In the genomic region with DNA sequence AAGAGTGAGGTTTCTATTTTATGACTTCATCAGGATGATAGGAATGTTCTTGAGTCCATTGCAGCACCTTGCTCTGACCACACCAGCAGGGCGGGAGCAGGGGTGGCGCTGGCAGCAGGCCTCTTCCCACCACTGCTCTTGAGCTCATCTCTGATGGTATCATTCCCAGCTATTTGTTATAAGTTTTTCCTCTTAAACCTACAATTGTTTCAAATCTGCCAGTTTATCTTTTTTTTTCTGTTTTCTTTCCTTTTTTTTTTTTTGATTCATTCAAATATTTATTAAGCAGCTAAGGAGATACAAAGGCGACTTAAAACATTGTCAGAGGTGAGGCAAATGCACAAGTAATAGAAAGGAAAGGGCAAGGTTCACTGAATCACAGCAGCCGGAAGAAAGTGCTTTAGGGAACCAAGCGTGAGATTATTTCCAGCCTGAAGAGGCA, we compare ENCODE assay signal across 2 cellular contexts.
TF ChIP-seq lines count a peak whose summit lies in the region.

No MANE protein-coding gene starts in this region.

TF ChIP-seq in A549, 52 proteins besides CTCF, POLR2A, EP300 and RAD21:
- no peak for TF ChIP-seq ESRRA (IDR thresholded peaks at IDR 0.05; ENCODE audit: borderline replicate concordance, low read length)
- no peak for TF ChIP-seq NPAS2 (CRISPR knock-in tag; IDR thresholded peaks at IDR 0.05; ENCODE audit: borderline replicate concordance)
- no peak for TF ChIP-seq CBX8 (IDR thresholded peaks at IDR 0.05)
- TF ChIP-seq, protein P1, sequence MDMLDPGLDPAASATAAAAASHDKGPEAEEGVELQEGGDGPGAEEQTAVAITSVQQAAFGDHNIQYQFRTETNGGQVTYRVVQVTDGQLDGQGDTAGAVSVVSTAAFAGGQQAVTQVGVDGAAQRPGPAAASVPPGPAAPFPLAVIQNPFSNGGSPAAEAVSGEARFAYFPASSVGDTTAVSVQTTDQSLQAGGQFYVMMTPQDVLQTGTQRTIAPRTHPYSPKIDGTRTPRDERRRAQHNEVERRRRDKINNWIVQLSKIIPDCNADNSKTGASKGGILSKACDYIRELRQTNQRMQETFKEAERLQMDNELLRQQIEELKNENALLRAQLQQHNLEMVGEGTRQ (IDR thresholded peaks at IDR 0.05), result no peak
- TF ChIP-seq, protein P2, sequence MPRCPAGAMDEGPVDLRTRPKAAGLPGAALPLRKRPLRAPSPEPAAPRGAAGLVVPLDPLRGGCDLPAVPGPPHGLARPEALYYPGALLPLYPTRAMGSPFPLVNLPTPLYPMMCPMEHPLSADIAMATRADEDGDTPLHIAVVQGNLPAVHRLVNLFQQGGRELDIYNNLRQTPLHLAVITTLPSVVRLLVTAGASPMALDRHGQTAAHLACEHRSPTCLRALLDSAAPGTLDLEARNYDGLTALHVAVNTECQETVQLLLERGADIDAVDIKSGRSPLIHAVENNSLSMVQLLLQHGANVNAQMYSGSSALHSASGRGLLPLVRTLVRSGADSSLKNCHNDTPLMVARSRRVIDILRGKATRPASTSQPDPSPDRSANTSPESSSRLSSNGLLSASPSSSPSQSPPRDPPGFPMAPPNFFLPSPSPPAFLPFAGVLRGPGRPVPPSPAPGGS (IDR thresholded peaks at IDR 0.05), result no peak
- TF ChIP-seq, protein P3, sequence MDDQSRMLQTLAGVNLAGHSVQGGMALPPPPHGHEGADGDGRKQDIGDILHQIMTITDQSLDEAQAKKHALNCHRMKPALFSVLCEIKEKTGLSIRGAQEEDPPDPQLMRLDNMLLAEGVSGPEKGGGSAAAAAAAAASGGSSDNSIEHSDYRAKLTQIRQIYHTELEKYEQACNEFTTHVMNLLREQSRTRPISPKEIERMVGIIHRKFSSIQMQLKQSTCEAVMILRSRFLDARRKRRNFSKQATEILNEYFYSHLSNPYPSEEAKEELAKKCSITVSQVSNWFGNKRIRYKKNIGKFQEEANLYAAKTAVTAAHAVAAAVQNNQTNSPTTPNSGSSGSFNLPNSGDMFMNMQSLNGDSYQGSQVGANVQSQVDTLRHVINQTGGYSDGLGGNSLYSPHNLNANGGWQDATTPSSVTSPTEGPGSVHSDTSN (IDR thresholded peaks at IDR 0.05), result no peak
- TF ChIP-seq ZSCAN20 (CRISPR knock-in tag; IDR thresholded peaks at IDR 0.05), result no peak
- TF ChIP-seq SREBF2 (IDR thresholded peaks at IDR 0.05), result no peak
- no peak for TF ChIP-seq JUNB (IDR thresholded peaks at IDR 0.05)
- TF ChIP-seq EHF (CRISPR knock-in tag; IDR thresholded peaks at IDR 0.05), result no peak
- TF ChIP-seq TP53 (CRISPR knock-in tag; IDR thresholded peaks at IDR 0.05), result no peak
- TF ChIP-seq, protein P4, sequence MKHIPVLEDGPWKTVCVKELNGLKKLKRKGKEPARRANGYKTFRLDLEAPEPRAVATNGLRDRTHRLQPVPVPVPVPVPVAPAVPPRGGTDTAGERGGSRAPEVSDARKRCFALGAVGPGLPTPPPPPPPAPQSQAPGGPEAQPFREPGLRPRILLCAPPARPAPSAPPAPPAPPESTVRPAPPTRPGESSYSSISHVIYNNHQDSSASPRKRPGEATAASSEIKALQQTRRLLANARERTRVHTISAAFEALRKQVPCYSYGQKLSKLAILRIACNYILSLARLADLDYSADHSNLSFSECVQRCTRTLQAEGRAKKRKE (CRISPR knock-in tag; IDR thresholded peaks at IDR 0.05; ENCODE audit: low read depth), result no peak
- no peak for TF ChIP-seq JUN (IDR thresholded peaks at IDR 0.05)
- TF ChIP-seq NFE2L2 (conservative IDR thresholded peaks at IDR 0.05; ENCODE audit: low read length), result no peak
- TF ChIP-seq, protein P5, sequence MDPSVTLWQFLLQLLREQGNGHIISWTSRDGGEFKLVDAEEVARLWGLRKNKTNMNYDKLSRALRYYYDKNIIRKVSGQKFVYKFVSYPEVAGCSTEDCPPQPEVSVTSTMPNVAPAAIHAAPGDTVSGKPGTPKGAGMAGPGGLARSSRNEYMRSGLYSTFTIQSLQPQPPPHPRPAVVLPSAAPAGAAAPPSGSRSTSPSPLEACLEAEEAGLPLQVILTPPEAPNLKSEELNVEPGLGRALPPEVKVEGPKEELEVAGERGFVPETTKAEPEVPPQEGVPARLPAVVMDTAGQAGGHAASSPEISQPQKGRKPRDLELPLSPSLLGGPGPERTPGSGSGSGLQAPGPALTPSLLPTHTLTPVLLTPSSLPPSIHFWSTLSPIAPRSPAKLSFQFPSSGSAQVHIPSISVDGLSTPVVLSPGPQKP (IDR thresholded peaks at IDR 0.05; ENCODE audit: low read depth, low read length), result no peak
- no peak for TF ChIP-seq ZNF302 (CRISPR knock-in tag; IDR thresholded peaks at IDR 0.05)

TF ChIP-seq in K562, 482 proteins besides CTCF, POLR2A, EP300 and RAD21:
- TF ChIP-seq NFATC3 (IDR thresholded peaks at IDR 0.05), result no peak
- no peak for TF ChIP-seq CCNT2 (IDR thresholded peaks at IDR 0.05; ENCODE audit: borderline replicate concordance, extremely low read depth, insufficient read length, low read depth, low read length)
- TF ChIP-seq, protein P6, sequence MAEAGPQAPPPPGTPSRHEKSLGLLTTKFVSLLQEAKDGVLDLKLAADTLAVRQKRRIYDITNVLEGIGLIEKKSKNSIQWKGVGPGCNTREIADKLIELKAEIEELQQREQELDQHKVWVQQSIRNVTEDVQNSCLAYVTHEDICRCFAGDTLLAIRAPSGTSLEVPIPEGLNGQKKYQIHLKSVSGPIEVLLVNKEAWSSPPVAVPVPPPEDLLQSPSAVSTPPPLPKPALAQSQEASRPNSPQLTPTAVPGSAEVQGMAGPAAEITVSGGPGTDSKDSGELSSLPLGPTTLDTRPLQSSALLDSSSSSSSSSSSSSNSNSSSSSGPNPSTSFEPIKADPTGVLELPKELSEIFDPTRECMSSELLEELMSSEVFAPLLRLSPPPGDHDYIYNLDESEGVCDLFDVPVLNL (CRISPR knock-in tag; IDR thresholded peaks at IDR 0.05; ENCODE audit: low read depth), result no peak
- TF ChIP-seq OTX1 (CRISPR knock-in tag; IDR thresholded peaks at IDR 0.05), result no peak
- TF ChIP-seq HSF4 (CRISPR knock-in tag; IDR thresholded peaks at IDR 0.05; ENCODE audit: borderline replicate concordance), result no peak
- TF ChIP-seq ZNF12 (CRISPR knock-in tag; IDR thresholded peaks at IDR 0.05), result no peak
- no peak for TF ChIP-seq LCOR (CRISPR knock-in tag; IDR thresholded peaks at IDR 0.05)
- no peak for TF ChIP-seq RHOXF2B (CRISPR knock-in tag; conservative IDR thresholded peaks at IDR 0.05)
- no peak for TF ChIP-seq HIVEP1 (CRISPR knock-in tag; IDR thresholded peaks at IDR 0.05)
- no peak for TF ChIP-seq SMAD3 (CRISPR knock-in tag; conservative IDR thresholded peaks at IDR 0.05)
- no peak for TF ChIP-seq ZKSCAN8 (CRISPR knock-in tag; IDR thresholded peaks at IDR 0.05)
